Comparison of ENCODE assay signal across 19 cellular contexts in genomic region chr20:32922466-32922865, GRCh38.
"Had no signal": no experiment of that assay in that cellular context is flagged by ENCODE, and none has a peak within 500 bp of the region (broad histone marks: within the 10 kb centered on the region; RNA-seq: fewer than 3 reads in every experiment).

No MANE protein-coding gene starts in this region.

- H3K4me1 ChIP-seq: psoas muscle, right lobe of liver, thyroid gland had no signal

- H3K4me3 ChIP-seq: dorsolateral prefrontal cortex, lung, mucosa of descending colon, psoas muscle, right lobe of liver, thyroid gland had no signal

- FAIRE-seq: frontal cortex, keratinocyte, small intestine had no signal

- ATAC-seq: left ventricle myocardium superior; mucosa of descending colon; natural killer cell treated with Interleukin-12 subunit alpha and Interleukin-12 subunit beta and Interleukin-15 and Interleukin-18, amount 100 ng/mL, for 72 hours; psoas muscle; right lobe of liver; stimulated activated naive B cell treated with anti-CD40 and anti-IgM and Interleukin-4, amounts not matched to agents 10 μg/mL and 1 μg/mL and 100 μg/mL, for 72 hours; stimulated activated naive CD8-positive, alpha-beta T cell treated with anti-CD3 and anti-CD28 coated beads, Interleukin-15, amount 100 ng/mL, for 72 hours had no signal

- H3K9me3 ChIP-seq: mucosa of descending colon, neutrophil, psoas muscle, right lobe of liver, thyroid gland had no signal

- H3K27ac ChIP-seq: dorsolateral prefrontal cortex, neutrophil, psoas muscle, right lobe of liver, thyroid gland had no signal

- DNase-seq: dorsolateral prefrontal cortex; effector CD4-positive, alpha-beta T cell; left ventricle myocardium superior; mucosa of descending colon; naive B cell; psoas muscle; right lobe of liver; small intestine; stimulated activated CD4-positive, alpha-beta T cell treated with anti-CD3 and anti-CD28 coated beads, Interleukin-15, amount 100 ng/mL, for 24 hours; stimulated activated CD4-positive, alpha-beta T cell treated with anti-CD3 and anti-CD28 coated beads, Interleukin-2, amount 100 ng/mL, for 48 hours; stimulated activated naive B cell treated with anti-CD40 and anti-IgM and Interleukin-4, amounts not matched to agents 10 μg/mL and 1 μg/mL and 100 μg/mL, for 72 hours; stimulated activated naive CD8-positive, alpha-beta T cell treated with anti-CD3 and anti-CD28 coated beads, Interleukin-15, amount 100 ng/mL, for 72 hours; thyroid gland; trophoblast cell had no signal

- H3K27me3 ChIP-seq: dorsolateral prefrontal cortex, right lobe of liver, thyroid gland had no signal

- H3K36me3 ChIP-seq: neutrophil, right lobe of liver, thyroid gland had no signal
